8 cellular contexts compared by ENCODE assay signal in genomic region chr7:143305423-143306070, GRCh38. TPM values are rescaled to one million over a fixed set of nuclear protein-coding genes. Genes with fewer than 3 reads are reported as not detected.
A peak's percentile ranks its signal among the peaks of the same experiment; 100 is the strongest.
DNase-seq lines count a peak whose midpoint lies in the region; ATAC-seq and TF ChIP-seq lines count a peak whose summit lies in the region.

No MANE protein-coding gene starts in this region.

- no peak for ATAC-seq in GM18505 (IDR thresholded peaks at IDR 0.05; ENCODE audit: unreplicated experiment)
- ATAC-seq in HG03571 (IDR thresholded peaks at IDR 0.05; ENCODE audit: unreplicated experiment), result no peak

- 61% methylated on average over 10 of the region's 10 CpGs for WGBS in mammary epithelial cell (ENCODE audit: low coverage, missing lambda C conversion rate)

- no peaks in the 10 kb centered on the region for H3K9me2 ChIP-seq in DOHH2 (replicated peaks; ENCODE audit: control insufficient read depth, low read length)

- no peaks in the 10 kb centered on the region for H3K27me3 ChIP-seq in DOHH2 (ENCODE audit: control insufficient read depth, low read length)
- no peaks in the 10 kb centered on the region for H3K27me3 ChIP-seq in mammary epithelial cell (ENCODE audit: insufficient read depth, low read length)

- H3K4me3 ChIP-seq in DOHH2 (ENCODE audit: low read length) (no peak overlapping the region), LNCaP clone FGC (ENCODE audit: low read depth, low read length) (no peak overlapping the region), mammary epithelial cell (replicated peaks in 1 of 3; ENCODE audit: insufficient read depth in 1 of 3, low read depth in 2 of 3, low read length in 3 of 3) (no peak overlapping the region)

- H3K4me2 ChIP-seq in DOHH2 (ENCODE audit: low read length) (no peak overlapping the region), mammary epithelial cell (ENCODE audit: insufficient read depth, low read depth, low read length) (no peak overlapping the region)

- intact Hi-C loops in mammary epithelial cell (cut with micrococcal nuclease), result loop anchor here (1.0 kb wide), 3 partner anchors 41 to 297 kb away; no protein-coding TSS in a partner anchor

- dilution Hi-C loops in mammary epithelial cell (cut with HindIII; ENCODE audit: low sequenced_read_pairs), result no loop called here

- CTCF ChIA-PET in mammary epithelial cell (lab: Charles Lee; ENCODE audit: low non-redundant PET), result no interaction called here

- peaks cover 10% of the 10 kb centered on the region; the same call in 1 of the 2 replicates for H3K79me2 ChIP-seq in DOHH2 (ENCODE audit: control insufficient read depth, low read length)
- H3K79me2 ChIP-seq in mammary epithelial cell (ENCODE audit: insufficient read depth, low read length), result peaks cover 10% of the 10 kb centered on the region

- H3K9ac ChIP-seq in mammary epithelial cell (ENCODE audit: insufficient read depth, low read length), result no peak overlapping the region

- in situ Hi-C loops in mammary epithelial cell (cut with MboI; ENCODE audit: low sequenced_read_pairs in 2 of 2), result no loop called here

- peak; percentile 91 for DNase-seq in LNCaP clone FGC (ENCODE audit: low read depth)
- peak; percentile 70 for DNase-seq in activated CD4-positive, CD25-positive, alpha-beta regulatory T cell treated with anti-CD3 and anti-CD28 coated beads, Interleukin-2, amount 50 U/mL, for 72 hours
- peak; percentile 41 for DNase-seq in mammary epithelial cell
- peak; percentile 60 for DNase-seq in left kidney (ENCODE audit: low read depth, low spot score)
- DNase-seq in stimulated activated CD4-positive, alpha-beta T cell treated with anti-CD3 and anti-CD28 coated beads, TNF-alpha, amount 100 ng/mL, for 4 hours (ENCODE audit: low read depth in 3 of 3), result peak; percentile 24 to 54 (median 44)

- no TSS peak for BruUV-seq in mammary epithelial cell (replicated peaks; lab: Mats Ljungman, UMichigan)

- H3K4me1 ChIP-seq in DOHH2 (ENCODE audit: control insufficient read depth, low read length) (peaks cover 11% of the 10 kb centered on the region), mammary epithelial cell (ENCODE audit: insufficient read depth, low read length) (peaks cover 8% of the 10 kb centered on the region)

- TF ChIP-seq POLR2A in GM18505 (IDR thresholded peaks at IDR 0.05; ENCODE audit: borderline replicate concordance, extremely low read depth, insufficient read depth, insufficient read length), result no peak

- H3K9me3 ChIP-seq in DOHH2 (ENCODE audit: control insufficient read depth, insufficient read depth, low read length) (no peaks in the 10 kb centered on the region), mammary epithelial cell (replicated peaks; ENCODE audit: insufficient read depth, low read length) (no peaks in the 10 kb centered on the region)

- H4K20me1 ChIP-seq in DOHH2 (ENCODE audit: control insufficient read depth, insufficient read depth, low read depth, low read length) (peaks cover 7% of the 10 kb centered on the region; the same call in 1 of the 2 replicates), mammary epithelial cell (ENCODE audit: insufficient read depth, low read length) (no peaks in the 10 kb centered on the region)

- H2AFZ ChIP-seq in mammary epithelial cell (ENCODE audit: low read depth, low read length), result no peak overlapping the region

- peaks cover 88% of the 10 kb centered on the region for H3K36me3 ChIP-seq in DOHH2 (ENCODE audit: control insufficient read depth, low read length)
- peaks cover 47% of the 10 kb centered on the region for H3K36me3 ChIP-seq in mammary epithelial cell (ENCODE audit: insufficient read depth, low read length)

- peaks cover 5% of the 10 kb centered on the region; the same call in 1 of the 2 replicates for H3F3A ChIP-seq in DOHH2 (ENCODE audit: control insufficient read depth, insufficient read depth)

- H3K27ac ChIP-seq in DOHH2 (ENCODE audit: low read depth, low read length) (no peak overlapping the region), mammary epithelial cell (ENCODE audit: insufficient read depth, low read depth, low read length) (no peak overlapping the region)

- TF ChIP-seq CTCF in DOHH2 (IDR thresholded peaks at IDR 0.05; ENCODE audit: low read depth, low read length, poor library complexity, severe bottlenecking) (peak; percentile 99), LNCaP clone FGC (IDR thresholded peaks at IDR 0.05; ENCODE audit: control insufficient read depth, extremely low read depth, insufficient read depth) (peak; percentile 98), mammary epithelial cell (conservative IDR thresholded peaks at IDR 0.05 in 1 of 2, IDR thresholded peaks at IDR 0.05 in 1 of 2; ENCODE audit: extremely low read depth in 1 of 2, insufficient read depth in 1 of 2, low read depth in 1 of 2, low read length in 2 of 2) (peak; percentile 76 to 80)

RNA-seq across cellular contexts. Expression of gene CLCN1, which starts 10.4 kb away (rescaled TPM):
- under 1 TPM in 1 of 2 donors, not detected in 1; under 0.01 TPM for total RNA-seq in mammary epithelial cell
- polyA plus RNA-seq in mammary epithelial cell, result 0.09 TPM
- not detected for polyA minus RNA-seq in mammary epithelial cell

RNA-seq across cellular contexts. Expression of gene CASP2, which starts 17.4 kb away (rescaled TPM):
- total RNA-seq in mammary epithelial cell, result 10 to 100 TPM; 18.3 to 43.5 TPM
- polyA plus RNA-seq in mammary epithelial cell, result 24.6 TPM
- 77.0 TPM for polyA minus RNA-seq in mammary epithelial cell

RNA-seq across cellular contexts. Expression of gene TMEM139, which starts 20.8 kb away (rescaled TPM):
- 10 to 100 TPM; 17.9 to 38.8 TPM for total RNA-seq in mammary epithelial cell
- polyA plus RNA-seq in mammary epithelial cell, result 24.8 TPM
- 9.4 TPM for polyA minus RNA-seq in mammary epithelial cell

RNA-seq across cellular contexts. Expression of gene GSTK1, which starts 42.3 kb away (rescaled TPM):
- 100 to 1,000 TPM; 111 to 118 TPM for total RNA-seq in mammary epithelial cell
- polyA plus RNA-seq in mammary epithelial cell, result 155 TPM
- polyA minus RNA-seq in mammary epithelial cell, result 123 TPM

RNA-seq across cellular contexts. Expression of gene FAM131B, which starts 57.0 kb away (rescaled TPM):
- total RNA-seq in mammary epithelial cell, result 1 to 10 TPM in 1 of 2 donors, under 1 TPM in 1; 0.71 to 1.5 TPM
- 0.58 TPM for polyA plus RNA-seq in mammary epithelial cell
- polyA minus RNA-seq in mammary epithelial cell, result not detected

Comparison
In these comparisons a context has a peak if more than half of its experiments do, and no peak if none do; other contexts are left out.
1. DNase-seq: peak in every context shown above with its lines; median percentile 91 in LNCaP clone FGC; 70 in activated CD4-positive, CD25-positive, alpha-beta regulatory T cell treated with anti-CD3 and anti-CD28 coated beads, Interleukin-2, amount 50 U/mL, for 72 hours; 60 in left kidney; 44 in stimulated activated CD4-positive, alpha-beta T cell treated with anti-CD3 and anti-CD28 coated beads, TNF-alpha, amount 100 ng/mL, for 4 hours; 41 in mammary epithelial cell.